In genomic region chr17:57868007-57868774, GRCh38 we compare ENCODE assay signal across 1 cellular context.
TF ChIP-seq lines count a peak whose summit lies in the region.

No MANE protein-coding gene starts in this region.

TF ChIP-seq in HepG2, 621 proteins besides CTCF, POLR2A, EP300 and RAD21 (continued from another document and continues in another):
- TF ChIP-seq AGO1 (IDR thresholded peaks at IDR 0.05; ENCODE audit: low read depth, low read length, poor library complexity, severe bottlenecking), result peak; percentile 10
- TF ChIP-seq TFDP1 (CRISPR knock-in tag; IDR thresholded peaks at IDR 0.05; ENCODE audit: borderline replicate concordance), result 0 out of 2 replicates have a peak, but pooled peaks have one; percentile 8
- no peak for TF ChIP-seq HOXA9 (CRISPR knock-in tag; IDR thresholded peaks at IDR 0.05; ENCODE audit: borderline replicate concordance)
- no peak for TF ChIP-seq MAFK (conservative IDR thresholded peaks at IDR 0.05 in 1 of 2, IDR thresholded peaks at IDR 0.05 in 1 of 2; ENCODE audit: low read length in 2 of 2)
- peak; percentile 63; the same call in 1 of the 2 replicates for TF ChIP-seq JUND (CRISPR knock-in tag; IDR thresholded peaks at IDR 0.05)
- TF ChIP-seq ZBTB38 (CRISPR knock-in tag; IDR thresholded peaks at IDR 0.05), result peak; percentile 70; the same call in 1 of the 2 replicates
- TF ChIP-seq ZNF609 (CRISPR knock-in tag; IDR thresholded peaks at IDR 0.05; ENCODE audit: borderline replicate concordance), result no peak
- TF ChIP-seq JUN (CRISPR knock-in tag; IDR thresholded peaks at IDR 0.05), result 0 out of 2 replicates have a peak, but pooled peaks have one; percentile 24
- TF ChIP-seq MAZ (IDR thresholded peaks at IDR 0.05; ENCODE audit: borderline replicate concordance, low read depth, low read length), result 0 out of 2 replicates have a peak, but pooled peaks have one; percentile 23
- TF ChIP-seq MAZ (CRISPR knock-in tag; IDR thresholded peaks at IDR 0.05; ENCODE audit: low read depth), result no peak
- TF ChIP-seq POLR2G (IDR thresholded peaks at IDR 0.05; ENCODE audit: low read depth, low read length), result 0 out of 2 replicates have a peak, but pooled peaks have one; percentile 22
- TF ChIP-seq RORA (CRISPR knock-in tag; IDR thresholded peaks at IDR 0.05), result no peak
- peak; percentile 49 for TF ChIP-seq STAG1 (CRISPR knock-in tag; IDR thresholded peaks at IDR 0.05)
- peak; percentile 57 for TF ChIP-seq PTBP1 (IDR thresholded peaks at IDR 0.05; ENCODE audit: low read depth, low read length, poor library complexity, severe bottlenecking)
- no peak for TF ChIP-seq SOX13 (IDR thresholded peaks at IDR 0.05)
- TF ChIP-seq SOX13 (CRISPR knock-in tag; conservative IDR thresholded peaks at IDR 0.05 in 1 of 2, IDR thresholded peaks at IDR 0.05 in 1 of 2), result 0 out of 4 replicates have a peak, but pooled peaks of 1 of the 2 experiments have one; percentile 8
- peak; percentile 99 for TF ChIP-seq ZNF282 (IDR thresholded peaks at IDR 0.05; ENCODE audit: partially characterized antibody)
- TF ChIP-seq AGO2 (optimal IDR thresholded peaks at IDR 0.05; ENCODE audit: low read depth, low read length), result peak; percentile 80
- TF ChIP-seq, protein P1, sequence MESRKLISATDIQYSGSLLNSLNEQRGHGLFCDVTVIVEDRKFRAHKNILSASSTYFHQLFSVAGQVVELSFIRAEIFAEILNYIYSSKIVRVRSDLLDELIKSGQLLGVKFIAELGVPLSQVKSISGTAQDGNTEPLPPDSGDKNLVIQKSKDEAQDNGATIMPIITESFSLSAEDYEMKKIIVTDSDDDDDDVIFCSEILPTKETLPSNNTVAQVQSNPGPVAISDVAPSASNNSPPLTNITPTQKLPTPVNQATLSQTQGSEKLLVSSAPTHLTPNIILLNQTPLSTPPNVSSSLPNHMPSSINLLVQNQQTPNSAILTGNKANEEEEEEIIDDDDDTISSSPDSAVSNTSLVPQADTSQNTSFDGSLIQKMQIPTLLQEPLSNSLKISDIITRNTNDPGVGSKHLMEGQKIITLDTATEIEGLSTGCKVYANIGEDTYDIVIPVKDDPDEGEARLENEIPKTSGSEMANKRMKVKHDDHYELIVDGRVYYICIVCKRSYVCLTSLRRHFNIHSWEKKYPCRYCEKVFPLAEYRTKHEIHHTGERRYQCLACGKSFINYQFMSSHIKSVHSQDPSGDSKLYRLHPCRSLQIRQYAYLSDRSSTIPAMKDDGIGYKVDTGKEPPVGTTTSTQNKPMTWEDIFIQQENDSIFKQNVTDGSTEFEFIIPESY (CRISPR knock-in tag; IDR thresholded peaks at IDR 0.05), result peak; percentile 99
- peak; percentile 29; the same call in 1 of the 2 replicates for TF ChIP-seq GABPB1 (CRISPR knock-in tag; IDR thresholded peaks at IDR 0.05)
- TF ChIP-seq, protein P2, sequence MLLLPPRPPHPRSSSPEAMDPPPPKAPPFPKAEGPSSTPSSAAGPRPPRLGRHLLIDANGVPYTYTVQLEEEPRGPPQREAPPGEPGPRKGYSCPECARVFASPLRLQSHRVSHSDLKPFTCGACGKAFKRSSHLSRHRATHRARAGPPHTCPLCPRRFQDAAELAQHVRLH (CRISPR knock-in tag; IDR thresholded peaks at IDR 0.05; ENCODE audit: borderline replicate concordance, low read depth), result 0 out of 2 replicates have a peak, but pooled peaks have one; percentile 18
- TF ChIP-seq, protein P3, sequence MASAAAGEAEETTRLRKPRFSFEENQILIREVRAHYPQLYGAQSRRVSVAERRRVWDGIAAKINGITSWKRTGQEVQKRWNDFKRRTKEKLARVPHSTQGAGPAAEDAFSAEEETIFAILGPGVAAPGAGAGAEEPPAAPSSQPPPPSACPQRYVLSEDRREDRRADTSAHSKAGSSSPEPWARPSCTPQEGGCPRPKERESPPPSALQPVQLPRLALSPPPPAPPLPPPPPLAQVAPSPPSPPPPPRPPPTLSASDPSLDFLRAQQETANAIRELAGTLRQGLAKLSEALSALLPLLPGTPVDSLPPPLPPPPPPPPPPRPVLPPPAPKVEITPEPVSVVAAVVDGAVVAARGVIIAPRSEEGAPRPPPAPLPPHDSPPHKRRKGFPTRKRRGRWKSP (CRISPR knock-in tag; IDR thresholded peaks at IDR 0.05), result no peak
- peak; percentile 60; the same call in 1 of the 2 replicates for TF ChIP-seq RXRA (CRISPR knock-in tag; IDR thresholded peaks at IDR 0.05)
- TF ChIP-seq ZNF564 (CRISPR knock-in tag; IDR thresholded peaks at IDR 0.05), result 0 out of 2 replicates have a peak, but pooled peaks have one; percentile 4
- peak; percentile 75 for TF ChIP-seq RBM22 (optimal IDR thresholded peaks at IDR 0.05; ENCODE audit: low read length)
- TF ChIP-seq KDM2A (CRISPR knock-in tag; IDR thresholded peaks at IDR 0.05; ENCODE audit: borderline replicate concordance, low read depth), result 0 out of 2 replicates have a peak, but pooled peaks have one; percentile 51
- TF ChIP-seq PCBP1 (IDR thresholded peaks at IDR 0.05; ENCODE audit: borderline replicate concordance, low read depth, low read length), result 0 out of 2 replicates have a peak, but pooled peaks have one; percentile 63
- TF ChIP-seq ARID2 (CRISPR knock-in tag; IDR thresholded peaks at IDR 0.05; ENCODE audit: borderline replicate concordance), result no peak
- TF ChIP-seq ZNF619 (CRISPR knock-in tag; IDR thresholded peaks at IDR 0.05), result peak; percentile 22; the same call in 1 of the 2 replicates
- TF ChIP-seq, protein P4, sequence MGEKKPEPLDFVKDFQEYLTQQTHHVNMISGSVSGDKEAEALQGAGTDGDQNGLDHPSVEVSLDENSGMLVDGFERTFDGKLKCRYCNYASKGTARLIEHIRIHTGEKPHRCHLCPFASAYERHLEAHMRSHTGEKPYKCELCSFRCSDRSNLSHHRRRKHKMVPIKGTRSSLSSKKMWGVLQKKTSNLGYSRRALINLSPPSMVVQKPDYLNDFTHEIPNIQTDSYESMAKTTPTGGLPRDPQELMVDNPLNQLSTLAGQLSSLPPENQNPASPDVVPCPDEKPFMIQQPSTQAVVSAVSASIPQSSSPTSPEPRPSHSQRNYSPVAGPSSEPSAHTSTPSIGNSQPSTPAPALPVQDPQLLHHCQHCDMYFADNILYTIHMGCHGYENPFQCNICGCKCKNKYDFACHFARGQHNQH (CRISPR knock-in tag; IDR thresholded peaks at IDR 0.05), result peak; percentile 22; the same call in 1 of the 2 replicates
- TF ChIP-seq NR3C1 (CRISPR knock-in tag; IDR thresholded peaks at IDR 0.05), result no peak
- TF ChIP-seq TOE1 (CRISPR knock-in tag; IDR thresholded peaks at IDR 0.05), result no peak
- peak; percentile 37; the same call in 1 of the 2 replicates for TF ChIP-seq TCF7 (IDR thresholded peaks at IDR 0.05; ENCODE audit: low read depth)
- TF ChIP-seq FOSL2 (CRISPR knock-in tag; IDR thresholded peaks at IDR 0.05), result peak; percentile 89
- no peak for TF ChIP-seq NCOA1 (CRISPR knock-in tag; IDR thresholded peaks at IDR 0.05)
- TF ChIP-seq HIC2 (CRISPR knock-in tag; IDR thresholded peaks at IDR 0.05; ENCODE audit: low read depth), result 0 out of 2 replicates have a peak, but pooled peaks have one; percentile 30
- peak; percentile 27; the same call in 1 of the 2 replicates for TF ChIP-seq RXRB (CRISPR knock-in tag; IDR thresholded peaks at IDR 0.05; ENCODE audit: borderline replicate concordance)
- no peak for TF ChIP-seq RNF2 (conservative IDR thresholded peaks at IDR 0.05; ENCODE audit: low read depth)
- no peak for TF ChIP-seq DMTF1 (CRISPR knock-in tag; IDR thresholded peaks at IDR 0.05)
- TF ChIP-seq ZBTB4 (CRISPR knock-in tag; IDR thresholded peaks at IDR 0.05; ENCODE audit: borderline replicate concordance), result 0 out of 2 replicates have a peak, but pooled peaks have one; percentile 58
